In the genomic region with DNA sequence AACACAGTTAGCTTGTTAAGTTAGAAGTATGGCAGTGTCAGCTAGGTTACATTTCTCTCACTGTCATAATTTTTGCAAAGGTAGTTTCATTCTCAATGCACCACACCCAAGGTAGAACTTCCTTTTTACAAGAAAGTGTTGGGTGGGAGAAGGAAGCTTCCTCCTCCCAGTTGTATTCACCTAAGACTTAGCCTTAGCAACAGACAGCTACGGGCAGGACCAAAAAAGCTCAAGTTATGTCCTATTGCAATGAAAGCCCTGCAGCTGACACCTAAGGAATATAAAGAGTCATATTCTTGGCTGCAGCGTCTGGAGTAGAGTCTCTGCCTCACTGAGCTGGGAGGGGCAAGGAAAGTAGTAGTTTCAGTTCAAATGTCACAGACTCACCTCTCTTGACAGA, we compare ENCODE assay signal across 1 cellular context.
TF ChIP-seq lines count a peak whose summit lies in the region.

No MANE protein-coding gene starts in this region.

TF ChIP-seq in IMR-90, 13 proteins besides CTCF, POLR2A, EP300 and RAD21 (continued from another document):
- TF ChIP-seq, protein P1, sequence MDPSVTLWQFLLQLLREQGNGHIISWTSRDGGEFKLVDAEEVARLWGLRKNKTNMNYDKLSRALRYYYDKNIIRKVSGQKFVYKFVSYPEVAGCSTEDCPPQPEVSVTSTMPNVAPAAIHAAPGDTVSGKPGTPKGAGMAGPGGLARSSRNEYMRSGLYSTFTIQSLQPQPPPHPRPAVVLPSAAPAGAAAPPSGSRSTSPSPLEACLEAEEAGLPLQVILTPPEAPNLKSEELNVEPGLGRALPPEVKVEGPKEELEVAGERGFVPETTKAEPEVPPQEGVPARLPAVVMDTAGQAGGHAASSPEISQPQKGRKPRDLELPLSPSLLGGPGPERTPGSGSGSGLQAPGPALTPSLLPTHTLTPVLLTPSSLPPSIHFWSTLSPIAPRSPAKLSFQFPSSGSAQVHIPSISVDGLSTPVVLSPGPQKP (IDR thresholded peaks at IDR 0.05; ENCODE audit: borderline replicate concordance, low read depth, low read length): no peak
- TF ChIP-seq MAFK (IDR thresholded peaks at IDR 0.05; ENCODE audit: low read depth, low read length) (no peak), FOS (IDR thresholded peaks at IDR 0.05; ENCODE audit: low read depth, low read length) (no peak), RFX5 (IDR thresholded peaks at IDR 0.05; ENCODE audit: low read depth, low read length) (no peak), MAZ (IDR thresholded peaks at IDR 0.05; ENCODE audit: borderline replicate concordance, low read depth, low read length) (no peak)
